2 cellular contexts compared by ENCODE assay signal in the genomic region with DNA sequence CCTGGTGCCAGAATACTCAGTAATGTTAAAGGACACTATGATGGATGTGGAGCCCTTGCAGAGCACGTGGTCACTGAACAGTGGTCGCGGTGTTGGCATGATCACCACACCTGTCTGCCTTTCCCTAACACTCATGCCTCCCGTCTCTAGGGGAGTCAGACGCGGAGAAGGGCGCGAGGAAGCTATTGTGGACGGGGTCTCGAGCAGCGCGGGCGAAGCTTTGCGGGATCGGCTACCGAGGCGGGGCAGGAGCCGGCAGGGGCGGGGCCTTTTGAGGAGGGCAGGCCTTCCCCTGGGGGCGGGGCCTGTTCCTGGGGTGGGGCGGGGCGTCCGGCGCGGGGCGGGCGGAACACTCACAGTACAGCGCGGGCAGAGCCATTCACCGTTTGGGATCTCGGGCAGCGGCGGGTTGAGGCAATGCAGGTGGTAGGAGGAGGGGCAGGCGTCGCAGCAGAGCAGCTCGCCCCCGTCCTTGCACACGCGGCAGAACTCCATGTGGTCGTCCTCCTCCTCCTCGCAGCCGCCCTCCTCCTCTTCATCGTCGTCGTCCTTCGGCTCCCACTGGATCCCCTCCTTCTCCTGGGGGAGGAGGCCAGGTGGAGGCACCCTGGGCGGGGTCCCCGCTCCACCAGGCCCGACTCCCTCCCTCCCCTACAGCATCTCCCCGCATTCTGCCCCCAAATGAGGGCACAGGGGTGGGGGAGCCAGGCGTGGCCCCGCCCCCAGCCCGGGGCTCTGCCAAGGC.
A peak's percentile ranks its signal among the peaks of the same experiment; 100 is the strongest.
TF ChIP-seq lines count a peak whose summit lies in the region.

No MANE protein-coding gene starts in this region.

TF ChIP-seq in A549, 52 proteins besides CTCF, POLR2A, EP300 and RAD21:
- TF ChIP-seq, protein P1, sequence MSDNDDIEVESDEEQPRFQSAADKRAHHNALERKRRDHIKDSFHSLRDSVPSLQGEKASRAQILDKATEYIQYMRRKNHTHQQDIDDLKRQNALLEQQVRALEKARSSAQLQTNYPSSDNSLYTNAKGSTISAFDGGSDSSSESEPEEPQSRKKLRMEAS (IDR thresholded peaks at IDR 0.05): peak; percentile 61
- no peak for TF ChIP-seq CHD2 (IDR thresholded peaks at IDR 0.05; ENCODE audit: low read length, partially characterized antibody)

TF ChIP-seq in IMR-90, 13 proteins besides CTCF, POLR2A, EP300 and RAD21:
- no peak for TF ChIP-seq MAZ (IDR thresholded peaks at IDR 0.05; ENCODE audit: borderline replicate concordance, low read depth, low read length)
- TF ChIP-seq BHLHE40 (IDR thresholded peaks at IDR 0.05; ENCODE audit: low read depth, low read length): no peak
- no peak for TF ChIP-seq RFX5 (IDR thresholded peaks at IDR 0.05; ENCODE audit: low read depth, low read length)
- TF ChIP-seq SMC3 (IDR thresholded peaks at IDR 0.05; ENCODE audit: low read depth, low read length): no peak
- no peak for TF ChIP-seq ELK1 (IDR thresholded peaks at IDR 0.05; ENCODE audit: borderline replicate concordance, low read depth, low read length)
- no peak for TF ChIP-seq CHD1 (IDR thresholded peaks at IDR 0.05; ENCODE audit: low read depth, low read length)
- TF ChIP-seq CEBPB (IDR thresholded peaks at IDR 0.05; ENCODE audit: low read depth, low read length): no peak
- no peak for TF ChIP-seq USF2 (IDR thresholded peaks at IDR 0.05; ENCODE audit: low read depth, low read length)
- no peak for TF ChIP-seq MXI1 (IDR thresholded peaks at IDR 0.05; ENCODE audit: borderline replicate concordance, low read depth, low read length)
- TF ChIP-seq MAFK (IDR thresholded peaks at IDR 0.05; ENCODE audit: low read depth, low read length): no peak
- TF ChIP-seq NFE2L2 (IDR thresholded peaks at IDR 0.05; ENCODE audit: low read depth, low read length): no peak
- TF ChIP-seq RCOR1 (IDR thresholded peaks at IDR 0.05; ENCODE audit: insufficient replicate concordance, low read length): no peak
- TF ChIP-seq FOS (IDR thresholded peaks at IDR 0.05; ENCODE audit: low read depth, low read length): no peak
